In the genomic region with DNA sequence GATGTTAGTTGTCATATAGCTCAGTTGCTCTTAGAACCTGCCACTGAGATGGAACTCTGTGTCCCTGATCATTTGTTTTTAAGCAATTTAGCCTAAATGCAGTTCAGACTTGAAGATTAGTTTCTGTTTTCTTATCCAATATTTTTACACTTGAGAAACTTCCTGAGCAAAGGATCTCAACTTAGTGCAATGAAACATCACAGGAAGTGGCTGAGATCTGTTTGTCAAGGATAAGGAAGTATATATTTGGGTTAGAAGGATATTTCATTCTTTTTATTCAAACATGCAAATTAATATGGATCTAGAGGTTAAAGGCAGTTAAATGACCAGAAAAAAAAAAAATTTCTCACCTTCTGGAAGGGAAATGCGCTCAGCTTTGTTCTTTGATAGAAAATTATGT, we compare ENCODE assay signal across 21 cellular contexts. TPM values are rescaled to one million over a fixed set of nuclear protein-coding genes. Genes with fewer than 3 reads are reported as not detected.
A peak's percentile ranks its signal among the peaks of the same experiment; 100 is the strongest.
DNase-seq lines count a peak whose midpoint lies in the region; ATAC-seq and TF ChIP-seq lines count a peak whose summit lies in the region.
"Had no signal": no experiment of that assay in that cellular context is flagged by ENCODE, and none has a peak within 500 bp of the region (broad histone marks: within the 10 kb centered on the region; RNA-seq: fewer than 3 reads in every experiment).

No MANE protein-coding gene starts in this region.

- no peak overlapping the region for H3K27ac ChIP-seq in mesenchymal stem cell (ENCODE audit: low read length, poor library complexity, severe bottlenecking)
- no peak overlapping the region for H3K27ac ChIP-seq in WERI-Rb-1
- H3K27ac ChIP-seq: PC-9, skin epidermis had no signal

- no peak overlapping the region for H4K91ac ChIP-seq in mesenchymal stem cell (ENCODE audit: low read length)

- intact Hi-C loops in activated T-helper 1 cell treated with anti-CD3 and anti-CD28 coated beads, Interleukin-12 subunit alpha, Interleukin-12 subunit beta, Interleukin-2, Interleukin-4 antibody, amounts not matched to agents 30 ng/mL and 10 ng/mL and 1 ng/mL, durations not matched to agents 14 hours and 24 hours and 36 hours (cut with micrococcal nuclease) = no loop called here

- no peak overlapping the region for H2AK5ac ChIP-seq in mesenchymal stem cell (ENCODE audit: low read length, severe bottlenecking)

- H3K9me3 ChIP-seq in mesenchymal stem cell (ENCODE audit: control insufficient read depth, low read length) (no peaks in the 10 kb centered on the region), WERI-Rb-1 (ENCODE audit: severe bottlenecking) (no peaks in the 10 kb centered on the region)
- H3K9me3 ChIP-seq: upper lobe of left lung had no signal

- peak overlapping the region; percentile 48 for H3K27ac Mint-ChIP-seq in activated T-helper 1 cell treated with anti-CD3 and anti-CD28 coated beads, Interleukin-12 subunit alpha, Interleukin-12 subunit beta, Interleukin-2, Interleukin-4 antibody, amounts not matched to agents 30 ng/mL and 10 ng/mL and 1 ng/mL, durations not matched to agents 14 hours and 24 hours and 36 hours
- peak overlapping the region in 1 of 2 donors; percentile 39 for H3K27ac Mint-ChIP-seq in T-cell
- H3K27ac Mint-ChIP-seq: activated CD4-positive, alpha-beta T cell treated with anti-CD3 and anti-CD28 coated beads, Interleukin-2, amount 10 ng/mL, durations not matched to agents 24 days and 14 days; activated naive CD4-positive, alpha-beta T cell treated with anti-CD3 and anti-CD28 coated beads, Interleukin-2, amount 50 U/mL, for 24 hours; T-helper 1 cell treated with Interleukin-12 subunit alpha and Interleukin-12 subunit beta and Interleukin-4 antibody, amounts not matched to agents 30 μg/mL and 1 μg/mL, for 36 hours had no signal

- H3K4me3 ChIP-seq in mesenchymal stem cell (ENCODE audit: insufficient read depth in 1 of 2, low read depth in 1 of 2, low read length in 2 of 2) (no peak overlapping the region), WERI-Rb-1 (ENCODE audit: low read depth, low read length) (no peak overlapping the region)
- H3K4me3 ChIP-seq: PC-9, skin epidermis, upper lobe of left lung had no signal

- no peaks in the 10 kb centered on the region for H3K36me3 ChIP-seq in mesenchymal stem cell (ENCODE audit: control insufficient read depth in 1 of 2, insufficient read depth in 2 of 2, low read depth in 1 of 2, low read length in 2 of 2)
- H3K36me3 ChIP-seq in WERI-Rb-1 = peaks cover 17% of the 10 kb centered on the region

- no peak overlapping the region for H3K4me3 Mint-ChIP-seq in activated T-helper 1 cell treated with anti-CD3 and anti-CD28 coated beads, Interleukin-12 subunit alpha, Interleukin-12 subunit beta, Interleukin-2, Interleukin-4 antibody, amounts not matched to agents 30 ng/mL and 10 ng/mL and 1 ng/mL, durations not matched to agents 14 hours and 24 hours and 36 hours
- no peak overlapping the region for H3K4me3 Mint-ChIP-seq in T-cell
- H3K4me3 Mint-ChIP-seq: activated CD4-positive, alpha-beta T cell treated with anti-CD3 and anti-CD28 coated beads, Interleukin-2, amount 10 ng/mL, durations not matched to agents 24 days and 14 days; activated naive CD4-positive, alpha-beta T cell treated with anti-CD3 and anti-CD28 coated beads, Interleukin-2, amount 50 U/mL, for 24 hours; CD4-positive, alpha-beta memory T cell; T-helper 1 cell treated with Interleukin-12 subunit alpha and Interleukin-12 subunit beta and Interleukin-4 antibody, amounts not matched to agents 30 μg/mL and 1 μg/mL, for 36 hours had no signal

- no peak for TF ChIP-seq CTCF in WERI-Rb-1 (IDR thresholded peaks at IDR 0.05; ENCODE audit: low read depth, low read length)

- CTCF ChIA-PET in T-cell (lab: Charles Lee) = interaction anchor here in 1 of 2 donors (1.6 kb wide), 1 partner anchor 78 kb away, joined by 9 read pairs; no protein-coding TSS in a partner anchor

- peaks cover 43% of the 10 kb centered on the region for H3K36me3 Mint-ChIP-seq in activated T-helper 1 cell treated with anti-CD3 and anti-CD28 coated beads, Interleukin-12 subunit alpha, Interleukin-12 subunit beta, Interleukin-2, Interleukin-4 antibody, amounts not matched to agents 30 ng/mL and 10 ng/mL and 1 ng/mL, durations not matched to agents 14 hours and 24 hours and 36 hours (ENCODE audit: low read depth)
- peaks cover 69% of the 10 kb centered on the region for H3K36me3 Mint-ChIP-seq in T-cell

- H3K4me2 ChIP-seq in mesenchymal stem cell (ENCODE audit: low read length, poor library complexity, severe bottlenecking) = no peak overlapping the region
- H3K4me2 ChIP-seq: PC-9 had no signal

- peaks cover 31% of the 10 kb centered on the region for H3K4me1 Mint-ChIP-seq in activated T-helper 1 cell treated with anti-CD3 and anti-CD28 coated beads, Interleukin-12 subunit alpha, Interleukin-12 subunit beta, Interleukin-2, Interleukin-4 antibody, amounts not matched to agents 30 ng/mL and 10 ng/mL and 1 ng/mL, durations not matched to agents 14 hours and 24 hours and 36 hours (ENCODE audit: low read depth)
- peaks cover 0 to 2% (median 0%) of the 10 kb centered on the region in 3 donors for H3K4me1 Mint-ChIP-seq in T-cell
- H3K4me1 Mint-ChIP-seq: activated naive CD4-positive, alpha-beta T cell treated with anti-CD3 and anti-CD28 coated beads, Interleukin-2, amount 50 U/mL, for 24 hours had no signal

- DNase-seq in EH (ENCODE audit: low read depth) (peak; percentile 25), Kasumi-1 (lab: John Stamatoyannopoulos, UW) (peak; percentile 28 to 47), mesenchymal stem cell (peak; percentile 43), T-cell (no peak), WERI-Rb-1 (no peak)
- DNase-seq in activated T-helper 1 cell treated with anti-CD3 and anti-CD28 coated beads, Interleukin-12 subunit alpha, Interleukin-12 subunit beta, Interleukin-2, Interleukin-4 antibody, amounts not matched to agents 30 ng/mL and 10 ng/mL and 1 ng/mL, durations not matched to agents 14 hours and 24 hours and 36 hours (ENCODE audit: low spot score) = no peak
- DNase-seq: activated CD4-positive, alpha-beta T cell treated with anti-CD3 and anti-CD28 coated beads, Interleukin-2, amount 10 ng/mL, durations not matched to agents 24 days and 14 days; CD4-positive, alpha-beta memory T cell; DMS 273 treated with DMSO at 0.1 percent for 48 hours; NCI-H2081; NCI-H446 treated with DMSO at 0.1 percent for 48 hours; PC-9; SHP77 treated with DMSO at 0.1 percent for 48 hours; stimulated activated CD4-positive, alpha-beta T cell treated with anti-CD3 and anti-CD28 coated beads, Interleukin-2, amount 100 ng/mL, for 24 hours; substantia nigra; upper lobe of left lung had no signal

- no peak overlapping the region for H3K4ac ChIP-seq in mesenchymal stem cell (ENCODE audit: low read depth in 1 of 2, low read length in 2 of 2)

- no peaks in the 10 kb centered on the region for H3K9me3 Mint-ChIP-seq in activated T-helper 1 cell treated with anti-CD3 and anti-CD28 coated beads, Interleukin-12 subunit alpha, Interleukin-12 subunit beta, Interleukin-2, Interleukin-4 antibody, amounts not matched to agents 30 ng/mL and 10 ng/mL and 1 ng/mL, durations not matched to agents 14 hours and 24 hours and 36 hours
- H3K9me3 Mint-ChIP-seq in T-cell = no peaks in the 10 kb centered on the region
- H3K9me3 Mint-ChIP-seq: activated CD4-positive, alpha-beta T cell treated with anti-CD3 and anti-CD28 coated beads, Interleukin-2, amount 10 ng/mL, durations not matched to agents 24 days and 14 days; activated naive CD4-positive, alpha-beta T cell treated with anti-CD3 and anti-CD28 coated beads, Interleukin-2, amount 50 U/mL, for 24 hours; CD4-positive, alpha-beta memory T cell; T-helper 1 cell treated with Interleukin-12 subunit alpha and Interleukin-12 subunit beta and Interleukin-4 antibody, amounts not matched to agents 30 μg/mL and 1 μg/mL, for 36 hours had no signal

- no peaks in the 10 kb centered on the region for H3K27me3 Mint-ChIP-seq in activated T-helper 1 cell treated with anti-CD3 and anti-CD28 coated beads, Interleukin-12 subunit alpha, Interleukin-12 subunit beta, Interleukin-2, Interleukin-4 antibody, amounts not matched to agents 30 ng/mL and 10 ng/mL and 1 ng/mL, durations not matched to agents 14 hours and 24 hours and 36 hours (ENCODE audit: insufficient read depth)
- no peaks in the 10 kb centered on the region for H3K27me3 Mint-ChIP-seq in T-cell
- H3K27me3 Mint-ChIP-seq: activated CD4-positive, alpha-beta T cell treated with anti-CD3 and anti-CD28 coated beads, Interleukin-2, amount 10 ng/mL, durations not matched to agents 24 days and 14 days; activated naive CD4-positive, alpha-beta T cell treated with anti-CD3 and anti-CD28 coated beads, Interleukin-2, amount 50 U/mL, for 24 hours; CD4-positive, alpha-beta memory T cell had no signal

- no peak overlapping the region for H3K9ac ChIP-seq in mesenchymal stem cell (ENCODE audit: low read length)

- POLR2A ChIA-PET in T-cell (lab: Charles Lee) = no interaction called here

- WGBS in mesenchymal stem cell = 97% methylated on average over 1 of the region's 1 CpG

- peaks cover 6% of the 10 kb centered on the region for H3K4me1 ChIP-seq in mesenchymal stem cell (ENCODE audit: control insufficient read depth, insufficient read depth, low read depth, low read length)

- H3K14ac ChIP-seq in mesenchymal stem cell (ENCODE audit: low read length in 2 of 2) = no peak overlapping the region

- no peak overlapping the region for H2BK120ac ChIP-seq in mesenchymal stem cell (ENCODE audit: low read depth, low read length)

- no peak overlapping the region for H4K8ac ChIP-seq in mesenchymal stem cell (ENCODE audit: low read length)

- ATAC-seq in T-cell (replicated peaks in 1 of 4) (no peak), HG03097 (IDR thresholded peaks at IDR 0.05; ENCODE audit: low FRiP score, unreplicated experiment) (no peak), HG03469 (IDR thresholded peaks at IDR 0.05; ENCODE audit: unreplicated experiment) (no peak)

- H3K79me1 ChIP-seq in mesenchymal stem cell (replicated peaks; ENCODE audit: low read length, poor library complexity, severe bottlenecking) = no peaks in the 10 kb centered on the region

- H2BK12ac ChIP-seq in mesenchymal stem cell (ENCODE audit: low read length in 2 of 2) = no peak overlapping the region

- no peaks in the 10 kb centered on the region for H3K27me3 ChIP-seq in mesenchymal stem cell (ENCODE audit: control insufficient read depth in 1 of 2, insufficient read depth in 1 of 2, low read length in 2 of 2)
- H3K27me3 ChIP-seq in WERI-Rb-1 (ENCODE audit: insufficient read depth, low read depth, severe bottlenecking) = no peaks in the 10 kb centered on the region
- H3K27me3 ChIP-seq: upper lobe of left lung had no signal

- H3K23ac ChIP-seq in mesenchymal stem cell (ENCODE audit: low read length in 2 of 2) = no peak overlapping the region

- no peak overlapping the region for H2BK5ac ChIP-seq in mesenchymal stem cell (ENCODE audit: low read depth, low read length, poor library complexity, severe bottlenecking)

- H2BK15ac ChIP-seq in mesenchymal stem cell (ENCODE audit: low read depth, poor library complexity, severe bottlenecking) = no peak overlapping the region

- H2AFZ ChIP-seq in mesenchymal stem cell (ENCODE audit: low read depth, low read length) = no peak overlapping the region
- H2AFZ ChIP-seq: PC-9 had no signal

- no peak overlapping the region for H3K18ac ChIP-seq in mesenchymal stem cell (ENCODE audit: low read depth in 1 of 2, low read length in 2 of 2)

RNA-seq across cellular contexts. Expression of a gene that starts 19.7 kb away (rescaled TPM):
- total RNA-seq in activated T-helper 1 cell treated with anti-CD3 and anti-CD28 coated beads, Interleukin-12 subunit alpha, Interleukin-12 subunit beta, Interleukin-2, Interleukin-4 antibody, amounts not matched to agents 30 ng/mL and 10 ng/mL and 1 ng/mL, durations not matched to agents 14 hours and 24 hours and 36 hours = 3.9 and 4.0 TPM in 2 replicates
- polyA plus RNA-seq in mesenchymal stem cell (2013, experiment 1 of 2) = 368 TPM
- polyA plus RNA-seq in mesenchymal stem cell (2013, experiment 2 of 2) = 390 TPM
- total RNA-seq in T-cell = 10 to 100 TPM in 2 of 5 donors, 1 to 10 TPM in 3; 4.3 to 16.3 (median 9.6) TPM

Comparison
In these comparisons a context has a peak if more than half of its experiments do, and no peak if none do; other contexts are left out.
1. DNase-seq: peak in EH (single experiment), Kasumi-1 (2 of 2) and mesenchymal stem cell (single experiment); none in activated T-helper 1 cell treated with anti-CD3 and anti-CD28 coated beads, Interleukin-12 subunit alpha, Interleukin-12 subunit beta, Interleukin-2, Interleukin-4 antibody, amounts not matched to agents 30 ng/mL and 10 ng/mL and 1 ng/mL, durations not matched to agents 14 hours and 24 hours and 36 hours (single experiment), T-cell (0 of 34) and WERI-Rb-1 (single experiment).